ENCODE assay signal across 11 cellular contexts in the genomic region with DNA sequence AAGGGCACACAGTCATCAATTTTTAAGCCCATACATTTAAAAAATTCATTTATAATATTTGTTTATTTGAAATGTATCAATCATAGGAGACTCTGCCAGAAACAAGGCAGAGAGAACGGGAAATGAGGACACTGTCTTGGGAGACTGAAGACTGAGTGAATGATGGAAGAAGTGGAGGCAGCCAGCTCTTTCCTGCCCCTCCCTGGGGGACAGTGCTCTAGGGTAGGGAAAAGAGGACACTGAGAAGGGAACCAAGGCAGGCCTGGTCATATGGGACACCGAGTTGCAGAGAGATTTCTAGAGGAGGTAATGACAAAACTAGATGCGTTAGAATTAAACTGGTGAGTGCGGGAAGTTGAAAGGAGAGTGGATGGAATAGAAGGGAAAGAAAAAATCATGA. TPM values are rescaled to one million over a fixed set of nuclear protein-coding genes. Genes with fewer than 3 reads are reported as not detected.
A peak's percentile ranks its signal among the peaks of the same experiment; 100 is the strongest.
DNase-seq lines count a peak whose midpoint lies in the region; ATAC-seq and TF ChIP-seq lines count a peak whose summit lies in the region.
"Had no signal": no experiment of that assay in that cellular context is flagged by ENCODE, and none has a peak within 500 bp of the region (broad histone marks: within the 10 kb centered on the region; RNA-seq: fewer than 3 reads in every experiment).

No MANE protein-coding gene starts in this region.

- H3K4me1 ChIP-seq in hepatocyte (ENCODE audit: insufficient read depth) (peaks cover 14% of the 10 kb centered on the region), smooth muscle cell (ENCODE audit: low read depth) (no peaks in the 10 kb centered on the region)

- H3K27ac Mint-ChIP-seq in Calu3 (ENCODE audit: unreplicated experiment) = peak overlapping the region; percentile 69
- peak overlapping the region; percentile 78 for H3K27ac Mint-ChIP-seq in activated T-helper 2 cell treated with anti-CD3 and anti-CD28 coated beads, Interferon-gamma antibody, Interleukin-2, Interleukin-4, amounts not matched to agents 10 μg/mL and 5 μg/mL and 100 μg/mL, durations not matched to agents 14 hours and 24 hours and 36 hours

- no TSS peak for BruUV-seq in Calu3 (replicated peaks; lab: Mats Ljungman, UMichigan)

- CTCF ChIA-PET in Calu3 (lab: Charles Lee) = no interaction called here

- no peak for DNase-seq in Calu3
- no peak for DNase-seq in activated T-helper 2 cell treated with anti-CD3 and anti-CD28 coated beads, Interferon-gamma antibody, Interleukin-2, Interleukin-4, amounts not matched to agents 10 μg/mL and 5 μg/mL and 100 μg/mL, durations not matched to agents 14 hours and 24 hours and 36 hours (ENCODE audit: low spot score)
- no peak for DNase-seq in hepatocyte (ENCODE audit: low spot score)
- DNase-seq in smooth muscle cell (lab: John Stamatoyannopoulos, UW; ENCODE audit: unreplicated experiment) = no peak
- DNase-seq in occipital lobe (lab: John Stamatoyannopoulos, UW) = no peak
- no peak for DNase-seq in 8988T
- DNase-seq: H7, NCI-H146, nucleus accumbens had no signal

- H3K27ac ChIP-seq in hepatocyte (peak overlapping the region; percentile 48), smooth muscle cell (ENCODE audit: low read depth) (peak overlapping the region; percentile 92)

- peaks cover 49% of the 10 kb centered on the region for H3K4me1 Mint-ChIP-seq in Calu3 (ENCODE audit: low read depth, unreplicated experiment)
- H3K4me1 Mint-ChIP-seq in activated T-helper 2 cell treated with anti-CD3 and anti-CD28 coated beads, Interferon-gamma antibody, Interleukin-2, Interleukin-4, amounts not matched to agents 10 μg/mL and 5 μg/mL and 100 μg/mL, durations not matched to agents 14 hours and 24 hours and 36 hours (ENCODE audit: low read depth) = peaks cover 55% of the 10 kb centered on the region

- H3K36me3 ChIP-seq in hepatocyte (replicated peaks; ENCODE audit: insufficient read depth, low read depth) (no peaks in the 10 kb centered on the region), smooth muscle cell (ENCODE audit: low read depth) (no peaks in the 10 kb centered on the region)

- no peak overlapping the region for H3K4me3 Mint-ChIP-seq in Calu3 (ENCODE audit: low read depth, unreplicated experiment)
- H3K4me3 Mint-ChIP-seq in activated T-helper 2 cell treated with anti-CD3 and anti-CD28 coated beads, Interferon-gamma antibody, Interleukin-2, Interleukin-4, amounts not matched to agents 10 μg/mL and 5 μg/mL and 100 μg/mL, durations not matched to agents 14 hours and 24 hours and 36 hours (ENCODE audit: low read depth) = no peak overlapping the region

- no peaks in the 10 kb centered on the region for H4K20me1 ChIP-seq in hepatocyte (ENCODE audit: insufficient read depth, poor library complexity, severe bottlenecking)
- H4K20me1 ChIP-seq in smooth muscle cell (ENCODE audit: low read depth) = no peaks in the 10 kb centered on the region

- no peaks in the 10 kb centered on the region for H3K9me3 Mint-ChIP-seq in Calu3 (ENCODE audit: low read depth, unreplicated experiment)
- no peaks in the 10 kb centered on the region for H3K9me3 Mint-ChIP-seq in activated T-helper 2 cell treated with anti-CD3 and anti-CD28 coated beads, Interferon-gamma antibody, Interleukin-2, Interleukin-4, amounts not matched to agents 10 μg/mL and 5 μg/mL and 100 μg/mL, durations not matched to agents 14 hours and 24 hours and 36 hours

- H3K36me3 Mint-ChIP-seq in Calu3 (ENCODE audit: insufficient read depth, unreplicated experiment) = no peaks in the 10 kb centered on the region
- peaks cover 33% of the 10 kb centered on the region for H3K36me3 Mint-ChIP-seq in activated T-helper 2 cell treated with anti-CD3 and anti-CD28 coated beads, Interferon-gamma antibody, Interleukin-2, Interleukin-4, amounts not matched to agents 10 μg/mL and 5 μg/mL and 100 μg/mL, durations not matched to agents 14 hours and 24 hours and 36 hours (ENCODE audit: low read depth)

- H3F3A ChIP-seq in smooth muscle cell (ENCODE audit: low read depth) = no peaks in the 10 kb centered on the region

- H2AFZ ChIP-seq in hepatocyte (no peak overlapping the region), smooth muscle cell (ENCODE audit: low read depth) (no peak overlapping the region)

- no peak overlapping the region for H3K4me2 ChIP-seq in hepatocyte
- peak overlapping the region; percentile 46 for H3K4me2 ChIP-seq in smooth muscle cell

- H3K27me3 ChIP-seq in hepatocyte (no peaks in the 10 kb centered on the region), smooth muscle cell (ENCODE audit: low read depth) (no peaks in the 10 kb centered on the region)

- H3K27me3 Mint-ChIP-seq in Calu3 (ENCODE audit: unreplicated experiment) = no peaks in the 10 kb centered on the region
- no peaks in the 10 kb centered on the region for H3K27me3 Mint-ChIP-seq in activated T-helper 2 cell treated with anti-CD3 and anti-CD28 coated beads, Interferon-gamma antibody, Interleukin-2, Interleukin-4, amounts not matched to agents 10 μg/mL and 5 μg/mL and 100 μg/mL, durations not matched to agents 14 hours and 24 hours and 36 hours (ENCODE audit: low read depth)

- ATAC-seq in GM21360 (IDR thresholded peaks at IDR 0.05; ENCODE audit: unreplicated experiment) (no peak), GM19328 (IDR thresholded peaks at IDR 0.05; ENCODE audit: unreplicated experiment) (no peak)

- H3K9ac ChIP-seq in smooth muscle cell (ENCODE audit: low read depth) = peak overlapping the region; percentile 81

- H3K9me2 ChIP-seq in hepatocyte (replicated peaks; ENCODE audit: insufficient read depth) = no peaks in the 10 kb centered on the region

- H3K4me3 ChIP-seq in hepatocyte = no peak overlapping the region
- H3K4me3 ChIP-seq in smooth muscle cell = no peak overlapping the region

- intact Hi-C loops in Calu3 (cut with micrococcal nuclease; ENCODE audit: unreplicated experiment) = loop anchor here (10.0 kb wide), 1 partner anchor 53 kb away; no protein-coding TSS in a partner anchor
- intact Hi-C loops in activated T-helper 2 cell treated with anti-CD3 and anti-CD28 coated beads, Interferon-gamma antibody, Interleukin-2, Interleukin-4, amounts not matched to agents 10 μg/mL and 5 μg/mL and 100 μg/mL, durations not matched to agents 14 hours and 24 hours and 36 hours (cut with micrococcal nuclease) = loop anchor here (1.0 to 5.0 kb wide), 5 partner anchors 21 to 657 kb away; no protein-coding TSS in a partner anchor

- peaks cover 33% of the 10 kb centered on the region for H3K79me2 ChIP-seq in hepatocyte
- peaks cover 26% of the 10 kb centered on the region for H3K79me2 ChIP-seq in smooth muscle cell (ENCODE audit: low read depth)

- no peak for TF ChIP-seq CTCF in Calu3 (IDR thresholded peaks at IDR 0.05; ENCODE audit: unreplicated experiment)
- no peak for TF ChIP-seq CTCF in hepatocyte (IDR thresholded peaks at IDR 0.05; ENCODE audit: poor library complexity)
- no peak for TF ChIP-seq CTCF in smooth muscle cell (IDR thresholded peaks at IDR 0.05; ENCODE audit: borderline replicate concordance, insufficient read depth, poor library complexity, severe bottlenecking)

- 77% methylated on average over 4 of the region's 4 CpGs for WGBS in hepatocyte (ENCODE audit: low lambda C conversion rate, missing lambda C conversion rate)
- WGBS in smooth muscle cell (ENCODE audit: low lambda C conversion rate) = 77% methylated on average over 4 of the region's 4 CpGs

- H3K9me3 ChIP-seq in hepatocyte (ENCODE audit: low read depth) = no peaks in the 10 kb centered on the region
- no peaks in the 10 kb centered on the region for H3K9me3 ChIP-seq in smooth muscle cell (replicated peaks; ENCODE audit: low read depth)

RNA-seq across cellular contexts. Expression of a gene that starts 31.6 kb away (rescaled TPM):
- total RNA-seq in Calu3 (2022) (7.9 and 13.6 TPM in 2 replicates), hepatocyte (16.0 and 16.1 TPM in 2 replicates), smooth muscle cell (8.0 and 13.7 TPM in 2 replicates), occipital lobe (61.1 TPM)
- 25.4 and 26.4 TPM in 2 replicates for total RNA-seq in activated T-helper 2 cell treated with anti-CD3 and anti-CD28 coated beads, Interferon-gamma antibody, Interleukin-2, Interleukin-4, amounts not matched to agents 10 μg/mL and 5 μg/mL and 100 μg/mL, durations not matched to agents 14 hours and 24 hours and 36 hours
- polyA plus RNA-seq in hepatocyte (3.6 and 5.1 TPM in 2 replicates), smooth muscle cell (2.8 and 3.7 TPM in 2 replicates)
